In the genomic region with DNA sequence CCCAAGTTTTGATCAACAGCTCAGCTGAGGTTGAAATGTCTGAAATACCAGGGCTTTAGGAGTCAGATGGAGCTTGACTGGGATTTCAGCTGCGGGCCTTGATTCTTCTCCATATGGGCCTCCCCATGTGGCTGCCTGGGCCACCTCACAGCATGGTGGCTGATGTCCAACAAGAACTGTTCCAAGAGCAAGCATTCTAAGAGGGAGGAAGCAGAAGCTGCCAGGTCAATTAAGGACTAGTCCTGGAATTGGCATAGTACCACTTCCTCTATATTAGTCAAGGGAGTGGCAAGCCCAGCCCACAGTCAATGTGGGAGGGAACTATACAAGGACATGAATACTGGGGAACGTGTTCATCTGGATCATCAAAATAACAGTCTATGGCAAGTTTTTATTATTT, we compare ENCODE assay signal across 18 cellular contexts.
A peak's percentile ranks its signal among the peaks of the same experiment; 100 is the strongest.
DNase-seq lines count a peak whose midpoint lies in the region; ATAC-seq and TF ChIP-seq lines count a peak whose summit lies in the region.
"Had no signal": no experiment of that assay in that cellular context is flagged by ENCODE, and none has a peak within 500 bp of the region (broad histone marks: within the 10 kb centered on the region; RNA-seq: fewer than 3 reads in every experiment).

No MANE protein-coding gene starts in this region.

- H2AFZ ChIP-seq in GM23248 = no peak overlapping the region

- no peak for TF ChIP-seq POLR2A in gastrocnemius medialis (IDR thresholded peaks at IDR 0.05)

- WGBS in GM23248 (ENCODE audit: low coverage in 1 of 2, low lambda C conversion rate in 2 of 2, missing lambda C conversion rate in 2 of 2), 2 experiments = 34 to 47% methylated on average over 2 of the region's 2 CpGs

- intact Hi-C loops in gastrocnemius medialis (cut with DNase I; ENCODE audit: low total_unique reads) = no loop called here

- H4K20me1 ChIP-seq in GM23248 (ENCODE audit: insufficient read depth) = no peaks in the 10 kb centered on the region

- TF ChIP-seq CTCF in gastrocnemius medialis (IDR thresholded peaks at IDR 0.05 in 4 of 5, conservative IDR thresholded peaks at IDR 0.05 in 1 of 5) = no peak

- H3K4me1 ChIP-seq in GM23248 (ENCODE audit: insufficient read depth) (peaks cover 22% of the 10 kb centered on the region), gastrocnemius medialis (peaks cover 18 to 19% of the 10 kb centered on the region in 2 donors)
- H3K4me1 ChIP-seq: testis had no signal

- H3K9me3 Mint-ChIP-seq in stimulated activated memory B cell treated with anti-CD40 and anti-IgM and Interleukin-4, amounts not matched to agents 10 μg/mL and 1 μg/mL and 100 μg/mL, for 72 hours = no peaks in the 10 kb centered on the region
- H3K9me3 Mint-ChIP-seq: endodermal cell, memory B cell, neural crest cell had no signal

- no peaks in the 10 kb centered on the region for H3K79me2 ChIP-seq in GM23248 (ENCODE audit: insufficient read depth)

- no peak overlapping the region for H3K27ac ChIP-seq in GM23248
- H3K27ac ChIP-seq in gastrocnemius medialis = peak overlapping the region; percentile 20 to 92 (median 60)
- H3K27ac ChIP-seq: C4-2B, cardiac muscle cell, SJCRH30, testis had no signal

- H3K36me3 Mint-ChIP-seq in stimulated activated memory B cell treated with anti-CD40 and anti-IgM and Interleukin-4, amounts not matched to agents 10 μg/mL and 1 μg/mL and 100 μg/mL, for 72 hours = no peaks in the 10 kb centered on the region
- H3K36me3 Mint-ChIP-seq: activated naive CD8-positive, alpha-beta T cell; memory B cell had no signal

- no peak overlapping the region for H3K4me3 Mint-ChIP-seq in stimulated activated memory B cell treated with anti-CD40 and anti-IgM and Interleukin-4, amounts not matched to agents 10 μg/mL and 1 μg/mL and 100 μg/mL, for 72 hours
- H3K4me3 Mint-ChIP-seq: activated CD4-positive, alpha-beta T cell treated with anti-CD3 and anti-CD28 coated beads, Interleukin-2, amount 10 ng/mL, durations not matched to agents 24 days and 14 days; activated naive CD8-positive, alpha-beta T cell; endodermal cell; memory B cell; neural crest cell had no signal

- peaks cover 26% of the 10 kb centered on the region for H3F3A ChIP-seq in GM23248 (ENCODE audit: insufficient read depth)

- H3K9me3 ChIP-seq in GM23248 (ENCODE audit: low read depth) (no peaks in the 10 kb centered on the region), gastrocnemius medialis (no peaks in the 10 kb centered on the region)
- H3K9me3 ChIP-seq: SJCRH30, testis had no signal

- in situ Hi-C loops in GM23248 (cut with MboI) = no loop called here
- in situ Hi-C loops in gastrocnemius medialis (cut with MboI; ENCODE audit: low sequenced_read_pairs in 4 of 4) = no loop called here

- ATAC-seq in gastrocnemius medialis = no peak
- ATAC-seq in stimulated activated memory B cell treated with anti-CD40 and anti-IgM and Interleukin-4, amounts not matched to agents 10 μg/mL and 1 μg/mL and 100 μg/mL, for 72 hours = no peak
- no peak for ATAC-seq in HG03196 (IDR thresholded peaks at IDR 0.05; ENCODE audit: unreplicated experiment)

- no peak overlapping the region for H3K4me2 ChIP-seq in GM23248 (ENCODE audit: unreplicated experiment)

- H3K36me3 ChIP-seq in GM23248 (ENCODE audit: low read depth) (no peaks in the 10 kb centered on the region), gastrocnemius medialis (no peaks in the 10 kb centered on the region)
- H3K36me3 ChIP-seq: cardiac muscle cell, SJCRH30 had no signal

- H3K4me1 Mint-ChIP-seq in stimulated activated memory B cell treated with anti-CD40 and anti-IgM and Interleukin-4, amounts not matched to agents 10 μg/mL and 1 μg/mL and 100 μg/mL, for 72 hours = no peaks in the 10 kb centered on the region
- H3K4me1 Mint-ChIP-seq: activated CD4-positive, alpha-beta T cell treated with anti-CD3 and anti-CD28 coated beads, Interleukin-2, amount 10 ng/mL, durations not matched to agents 24 days and 14 days; endodermal cell; memory B cell had no signal

- H3K27me3 ChIP-seq in GM23248 (replicated peaks; ENCODE audit: insufficient read depth) = no peaks in the 10 kb centered on the region
- no peaks in the 10 kb centered on the region for H3K27me3 ChIP-seq in gastrocnemius medialis
- H3K27me3 ChIP-seq: cardiac muscle cell, SJCRH30, testis had no signal

- H3K27me3 Mint-ChIP-seq in stimulated activated memory B cell treated with anti-CD40 and anti-IgM and Interleukin-4, amounts not matched to agents 10 μg/mL and 1 μg/mL and 100 μg/mL, for 72 hours = peaks cover 13% of the 10 kb centered on the region
- H3K27me3 Mint-ChIP-seq: activated naive CD8-positive, alpha-beta T cell; memory B cell had no signal

- H3K9ac ChIP-seq in GM23248 = no peak overlapping the region

- no peaks in the 10 kb centered on the region for H3K9me2 ChIP-seq in GM23248 (ENCODE audit: insufficient read depth)

- DNase-seq in GM23248 (peak; percentile 48), NCI-H2029 treated with DMSO at 0.1 percent for 48 hours (lab: John Stamatoyannopoulos, UW) (peak; percentile 27), cerebellum (ENCODE audit: low spot score) (peak; percentile 55), gastrocnemius medialis (no peak)
- no peak for DNase-seq in stimulated activated CD4-positive, alpha-beta T cell treated with anti-CD3 and anti-CD28 coated beads, Interleukin-12 subunit alpha, Interleukin-12 subunit beta, amount 100 ng/mL, for 4 hours
- DNase-seq: activated CD4-positive, alpha-beta T cell treated with anti-CD3 and anti-CD28 coated beads, Interleukin-2, amount 10 ng/mL, durations not matched to agents 24 days and 14 days; endodermal cell; NCI-H2171; SJCRH30; T-helper 9 cell; testis had no signal

- H3K4me3 ChIP-seq in GM23248 = no peak overlapping the region
- H3K4me3 ChIP-seq in gastrocnemius medialis = no peak overlapping the region
- H3K4me3 ChIP-seq: cardiac muscle cell, SJCRH30, testis had no signal

- H3K27ac Mint-ChIP-seq in stimulated activated memory B cell treated with anti-CD40 and anti-IgM and Interleukin-4, amounts not matched to agents 10 μg/mL and 1 μg/mL and 100 μg/mL, for 72 hours = no peak overlapping the region
- H3K27ac Mint-ChIP-seq: activated CD4-positive, alpha-beta T cell treated with anti-CD3 and anti-CD28 coated beads, Interleukin-2, amount 10 ng/mL, durations not matched to agents 24 days and 14 days; activated naive CD8-positive, alpha-beta T cell; endodermal cell; memory B cell had no signal

Comparison
In these comparisons a context has a peak if more than half of its experiments do, and no peak if none do; other contexts are left out.
1. DNase-seq: peak in GM23248 (single experiment), NCI-H2029 treated with DMSO at 0.1 percent for 48 hours (single experiment) and cerebellum (single experiment); none in gastrocnemius medialis (0 of 2) and stimulated activated CD4-positive, alpha-beta T cell treated with anti-CD3 and anti-CD28 coated beads, Interleukin-12 subunit alpha, Interleukin-12 subunit beta, amount 100 ng/mL, for 4 hours (single experiment).